8 cellular contexts compared by ENCODE assay signal in genomic region chr13:40189885-40190655, GRCh38.
A peak's percentile ranks its signal among the peaks of the same experiment; 100 is the strongest.
DNase-seq lines count a peak whose midpoint lies in the region; ATAC-seq, FAIRE-seq and TF ChIP-seq lines count a peak whose summit lies in the region.

No MANE protein-coding gene starts in this region.

- TF ChIP-seq POLR2A in HepG2 (IDR thresholded peaks at IDR 0.05; ENCODE audit: insufficient read depth in 1 of 2, low read depth in 2 of 2, low read length in 2 of 2) (no peak), right lobe of liver (IDR thresholded peaks at IDR 0.05) (no peak), esophagus muscularis mucosa (IDR thresholded peaks at IDR 0.05; ENCODE audit: low read depth) (no peak)

- H3K4me1 ChIP-seq in HepG2 (ENCODE audit: insufficient read depth, low read length) (peaks cover 14% of the 10 kb centered on the region), right lobe of liver (no peaks in the 10 kb centered on the region), esophagus muscularis mucosa (peaks cover 56 to 71% (median 67%) of the 10 kb centered on the region in 4 donors)

- H3K27ac ChIP-seq in HepG2 (ENCODE audit: extremely low read length, insufficient read depth, low read length): no peak overlapping the region
- peak overlapping the region in 1 of 3 donors; percentile 8 for H3K27ac ChIP-seq in right lobe of liver
- peak overlapping the region; percentile 79 to 92 (median 87) for H3K27ac ChIP-seq in esophagus muscularis mucosa (replicated peaks in 1 of 4)

- H3K4me1 Mint-ChIP-seq in neural crest cell: peaks cover 68% of the 10 kb centered on the region

- no TSS peak for BruUV-seq in HepG2 (replicated peaks; lab: Mats Ljungman, UMichigan)

- H3K79me2 ChIP-seq in HepG2 (ENCODE audit: insufficient read depth, low read length): no peaks in the 10 kb centered on the region

- H3K9ac ChIP-seq in HepG2 (ENCODE audit: insufficient read depth, low read depth, low read length): no peak overlapping the region

- FAIRE-seq in HepG2 (lab: Jason Lieb, UNC): no peak

- H3K27me3 Mint-ChIP-seq in neural crest cell (ENCODE audit: low read depth): peaks cover 11% of the 10 kb centered on the region

- no peak overlapping the region for H3K4me2 ChIP-seq in HepG2 (ENCODE audit: low read depth, low read length)

- TF ChIP-seq CTCF in HepG2 (CRISPR knock-in tag; IDR thresholded peaks at IDR 0.05) (no peak), right lobe of liver (IDR thresholded peaks at IDR 0.05) (no peak), esophagus muscularis mucosa (IDR thresholded peaks at IDR 0.05) (no peak), neural crest cell (conservative IDR thresholded peaks at IDR 0.05) (no peak)

- H3K4me3 ChIP-seq in HepG2 (replicated peaks in 1 of 3; ENCODE audit: insufficient read depth in 1 of 3, low read depth in 2 of 3, low read length in 3 of 3) (no peak overlapping the region), right lobe of liver (no peak overlapping the region), esophagus muscularis mucosa (no peak overlapping the region)

- intact Hi-C loops in HepG2 (cut with micrococcal nuclease; ENCODE audit: unreplicated experiment): no loop called here
- intact Hi-C loops in right lobe of liver (cut with DNase I): no loop called here
- intact Hi-C loops in esophagus muscularis mucosa (cut with DNase I): loop anchor here (10.0 kb wide), 1 partner anchor 475 kb away; the partner anchor contains the start of gene FOXO1

- CTCF ChIA-PET in HepG2 (lab: Yijun Ruan, JAX; ENCODE audit: low intra/inter-chr PET ratio, low total read pairs): no interaction called here

- H3K27ac Mint-ChIP-seq in neural crest cell (ENCODE audit: unreplicated experiment): peak overlapping the region; percentile 98

- H3K9me3 ChIP-seq in HepG2 (ENCODE audit: low read length) (no peaks in the 10 kb centered on the region), right lobe of liver (no peaks in the 10 kb centered on the region), esophagus muscularis mucosa (no peaks in the 10 kb centered on the region)

- H3K4me3 Mint-ChIP-seq in neural crest cell: peak overlapping the region; percentile 52

- in situ Hi-C loops in HepG2 (cut with HindIII; ENCODE audit: extremely low pct_ligation_motif_present, low pct_unique_long_range_greater_than_20kb): no loop called here

- DNase-seq in HepG2 (ENCODE audit: low spot score) (no peak), right lobe of liver (no peak), esophagus muscularis mucosa (ENCODE audit: extremely low spot score) (no peak), neural crest cell (ENCODE audit: low read depth, low spot score) (peak; percentile 50), SHP77 (lab: John Stamatoyannopoulos, UW) (no peak)

- no peaks in the 10 kb centered on the region for H4K20me1 ChIP-seq in HepG2 (ENCODE audit: insufficient read depth, low read length)

- POLR2A ChIA-PET in HepG2 (lab: Yijun Ruan, JAX): no interaction called here

- ATAC-seq in HepG2 (peak; percentile 59), right lobe of liver (no peak), HG03097 (IDR thresholded peaks at IDR 0.05; ENCODE audit: low FRiP score, unreplicated experiment) (no peak), GM18867 (IDR thresholded peaks at IDR 0.05; ENCODE audit: unreplicated experiment) (no peak), GM19328 (IDR thresholded peaks at IDR 0.05; ENCODE audit: unreplicated experiment) (no peak)

- no peaks in the 10 kb centered on the region for H3K36me3 Mint-ChIP-seq in neural crest cell (ENCODE audit: low read depth)

- H3K9me3 Mint-ChIP-seq in neural crest cell: peaks cover 5% of the 10 kb centered on the region

- H3K27me3 ChIP-seq in HepG2 (ENCODE audit: control insufficient read depth in 1 of 2, insufficient read depth in 2 of 2, low read length in 2 of 2): peaks cover 0 to 15% of the 10 kb centered on the region in 2 experiments; a peak in 3 of 5 replicates
- H3K27me3 ChIP-seq in right lobe of liver: no peaks in the 10 kb centered on the region
- H3K27me3 ChIP-seq in esophagus muscularis mucosa: no peaks in the 10 kb centered on the region

- no peak for TF ChIP-seq EP300 in HepG2 (IDR thresholded peaks at IDR 0.05; ENCODE audit: low read depth in 2 of 2, low read length in 2 of 2)
- no peak for TF ChIP-seq EP300 in HepG2 (CRISPR knock-in tag; IDR thresholded peaks at IDR 0.05; ENCODE audit: borderline replicate concordance)
- no peak for TF ChIP-seq EP300 in esophagus muscularis mucosa (IDR thresholded peaks at IDR 0.05)

- no peak for TF ChIP-seq RAD21 in HepG2 (CRISPR knock-in tag; IDR thresholded peaks at IDR 0.05)

- no peaks in the 10 kb centered on the region for H3K36me3 ChIP-seq in HepG2 (replicated peaks in 1 of 2; ENCODE audit: control insufficient read depth in 1 of 2, insufficient read depth in 2 of 2, low read length in 2 of 2)
- H3K36me3 ChIP-seq in right lobe of liver: no peaks in the 10 kb centered on the region
- H3K36me3 ChIP-seq in esophagus muscularis mucosa: no peaks in the 10 kb centered on the region

- 45% methylated on average over 6 of the region's 8 CpGs for WGBS in HepG2 (ENCODE audit: low lambda C conversion rate)
- 78% methylated on average over 4 of the region's 8 CpGs for WGBS in right lobe of liver (ENCODE audit: insufficient coverage, low coverage, low lambda C conversion rate, missing lambda C conversion rate)
- 66% methylated on average over 8 of the region's 8 CpGs for WGBS in esophagus muscularis mucosa

- no peak overlapping the region for H2AFZ ChIP-seq in HepG2 (ENCODE audit: low read length)

TF ChIP-seq in HepG2, 621 proteins besides CTCF, POLR2A, EP300 and RAD21:
- TF ChIP-seq MTA1 (CRISPR knock-in tag; IDR thresholded peaks at IDR 0.05; ENCODE audit: borderline replicate concordance) (no peak), ZNF264 (CRISPR knock-in tag; IDR thresholded peaks at IDR 0.05) (no peak), IKZF5 (CRISPR knock-in tag; IDR thresholded peaks at IDR 0.05) (no peak), RBAK (CRISPR knock-in tag; IDR thresholded peaks at IDR 0.05) (no peak)
